In the genomic region with DNA sequence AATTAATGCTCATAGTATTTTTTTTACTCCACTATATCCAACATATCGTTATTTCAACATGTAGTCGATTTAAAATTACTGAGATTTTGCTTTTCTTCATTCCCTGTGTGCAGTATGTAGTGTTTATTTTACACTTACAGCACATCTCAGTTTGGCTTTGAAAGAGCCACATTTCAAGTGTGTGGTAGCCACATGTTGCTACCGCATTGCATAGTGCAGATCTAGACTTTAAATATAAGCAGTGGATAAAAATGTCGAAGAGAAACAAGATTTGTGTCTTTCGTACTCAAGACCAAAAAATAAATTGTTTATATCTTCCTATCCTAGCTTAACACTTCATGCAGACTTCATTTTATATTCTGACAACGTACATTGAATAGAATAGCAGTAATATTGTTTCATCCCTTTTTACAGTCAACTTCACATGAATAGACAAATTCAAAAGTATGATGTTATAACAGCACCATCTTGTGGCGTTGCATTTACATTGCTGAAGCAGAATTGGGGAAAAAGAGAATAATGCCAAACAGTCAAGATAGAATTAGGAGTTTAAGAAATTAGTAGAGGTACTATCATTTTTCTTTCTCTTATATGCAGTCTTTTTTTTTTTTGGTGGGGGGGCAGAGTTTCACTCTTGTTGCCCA, we compare ENCODE assay signal across 9 cellular contexts. TPM values are rescaled to one million over a fixed set of nuclear protein-coding genes. Genes with fewer than 3 reads are reported as not detected.
DNase-seq lines count a peak whose midpoint lies in the region; ATAC-seq and TF ChIP-seq lines count a peak whose summit lies in the region.
"Had no signal": no experiment of that assay in that cellular context is flagged by ENCODE, and none has a peak within 500 bp of the region (broad histone marks: within the 10 kb centered on the region; RNA-seq: fewer than 3 reads in every experiment).

No MANE protein-coding gene starts in this region.

- no peaks in the 10 kb centered on the region for H3K36me3 Mint-ChIP-seq in natural killer cell treated with Interleukin-12 subunit alpha and Interleukin-12 subunit beta and Interleukin-15 and Interleukin-18, amount 100 ng/mL, for 72 hours

- no peak overlapping the region for H3K27ac ChIP-seq in VCaP
- H3K27ac ChIP-seq: pancreas had no signal

- H3K27me3 ChIP-seq in MG63, result no peaks in the 10 kb centered on the region
- H3K27me3 ChIP-seq: pancreas had no signal

- H3K4me3 ChIP-seq in MG63, result no peak overlapping the region
- H3K4me3 ChIP-seq: pancreas had no signal

- DNase-seq in Daoy (ENCODE audit: low read depth) (peak; percentile 47), HuH-7 (ENCODE audit: low spot score) (peak; percentile 34), kidney tubule cell (ENCODE audit: low spot score) (peak; percentile 40), LoVo (ENCODE audit: low spot score) (no peak), sciatic nerve (ENCODE audit: low spot score) (no peak), MG63 (no peak)
- DNase-seq in natural killer cell treated with Interleukin-12 subunit alpha and Interleukin-12 subunit beta and Interleukin-15 and Interleukin-18, amount 100 ng/mL, for 72 hours (ENCODE audit: low spot score), result no peak
- DNase-seq: pancreas had no signal

- TF ChIP-seq CTCF in VCaP (conservative IDR thresholded peaks at IDR 0.05), result peak; percentile 80

- intact Hi-C loops in sciatic nerve (cut with DNase I), result no loop called here

- no peaks in the 10 kb centered on the region for H3K9me3 Mint-ChIP-seq in natural killer cell treated with Interleukin-12 subunit alpha and Interleukin-12 subunit beta and Interleukin-15 and Interleukin-18, amount 100 ng/mL, for 72 hours

- no peak overlapping the region for H3K4me3 Mint-ChIP-seq in natural killer cell treated with Interleukin-12 subunit alpha and Interleukin-12 subunit beta and Interleukin-15 and Interleukin-18, amount 100 ng/mL, for 72 hours

- peaks cover 4 to 5% of the 10 kb centered on the region in 2 donors for H3K4me1 Mint-ChIP-seq in natural killer cell treated with Interleukin-12 subunit alpha and Interleukin-12 subunit beta and Interleukin-15 and Interleukin-18, amount 100 ng/mL, for 72 hours (ENCODE audit: low read depth in 2 of 2)

- H3K27ac Mint-ChIP-seq in natural killer cell treated with Interleukin-12 subunit alpha and Interleukin-12 subunit beta and Interleukin-15 and Interleukin-18, amount 100 ng/mL, for 72 hours, result no peak overlapping the region

- H3K36me3 ChIP-seq in MG63, result no peaks in the 10 kb centered on the region
- H3K36me3 ChIP-seq: pancreas had no signal

- no peaks in the 10 kb centered on the region for H3K9me3 ChIP-seq in MG63
- H3K9me3 ChIP-seq: pancreas had no signal

- H3K27me3 Mint-ChIP-seq in natural killer cell treated with Interleukin-12 subunit alpha and Interleukin-12 subunit beta and Interleukin-15 and Interleukin-18, amount 100 ng/mL, for 72 hours, result peaks cover 20 to 21% of the 10 kb centered on the region in 2 donors

- ATAC-seq in natural killer cell treated with Interleukin-12 subunit alpha and Interleukin-12 subunit beta and Interleukin-15 and Interleukin-18, amount 100 ng/mL, for 72 hours, result no peak
- no peak for ATAC-seq in sciatic nerve

RNA-seq across cellular contexts. Expression of gene FBXO5, which starts 29.9 kb away (rescaled TPM):
- 64.4 and 80.4 TPM in 2 replicates for total RNA-seq in Daoy (2014; rRNA removed; shearing (Covaris generic))
- 10 to 100 TPM; 26.3 to 33.9 TPM for total RNA-seq in natural killer cell treated with Interleukin-12 subunit alpha and Interleukin-12 subunit beta and Interleukin-15 and Interleukin-18, amount 100 ng/mL, for 72 hours
- total RNA-seq in sciatic nerve, result 5.1 TPM
- total RNA-seq in MG63 (2014; rRNA removed; shearing (Covaris generic); ENCODE audit: low replicate concordance), result 24.3 and 29.2 TPM in 2 replicates

RNA-seq across cellular contexts. Expression of gene MTRF1L, which starts 49.5 kb away (rescaled TPM):
- 23.5 and 29.3 TPM in 2 replicates for total RNA-seq in Daoy (2014; rRNA removed; shearing (Covaris generic))
- 10 to 100 TPM; 23.6 to 30.8 TPM for total RNA-seq in natural killer cell treated with Interleukin-12 subunit alpha and Interleukin-12 subunit beta and Interleukin-15 and Interleukin-18, amount 100 ng/mL, for 72 hours
- total RNA-seq in sciatic nerve, result 17.8 TPM
- 14.6 and 23.1 TPM in 2 replicates for total RNA-seq in MG63 (2014; rRNA removed; shearing (Covaris generic); ENCODE audit: low replicate concordance)

Comparison
In these comparisons a context has a peak if more than half of its experiments do, and no peak if none do; other contexts are left out.
1. DNase-seq: peak in Daoy (single experiment), HuH-7 (single experiment) and kidney tubule cell (single experiment); none in LoVo (single experiment), natural killer cell treated with Interleukin-12 subunit alpha and Interleukin-12 subunit beta and Interleukin-15 and Interleukin-18, amount 100 ng/mL, for 72 hours (single experiment), sciatic nerve (single experiment) and MG63 (single experiment).